ENCODE assay signal across 8 cellular contexts in genomic region chrX:42934020-42934701, GRCh38.
DNase-seq lines count a peak whose midpoint lies in the region; ATAC-seq lines count a peak whose summit lies in the region.

No MANE protein-coding gene starts in this region.

- H3K27ac ChIP-seq in CD8-positive, alpha-beta memory T cell (ENCODE audit: low read depth, low read length), result no peak overlapping the region

- H3K36me3 ChIP-seq in CD8-positive, alpha-beta memory T cell (ENCODE audit: insufficient read depth, low read length), result no peaks in the 10 kb centered on the region

- peak in 2 of 5 donors; percentile 45 to 61 for DNase-seq in CD8-positive, alpha-beta memory T cell
- DNase-seq in activated T-helper 1 cell treated with anti-CD3 and anti-CD28 coated beads, Interleukin-12 subunit alpha, Interleukin-12 subunit beta, Interleukin-2, Interleukin-4 antibody, amounts not matched to agents 30 ng/mL and 10 ng/mL and 1 ng/mL, durations not matched to agents 14 hours and 24 hours and 36 hours (ENCODE audit: low spot score), result peak; percentile 22
- DNase-seq in effector CD8-positive, alpha-beta T cell (lab: John Stamatoyannopoulos, UW), result no peak
- DNase-seq in AG08395 (ENCODE audit: low spot score) (no peak), mucosa of gallbladder (ENCODE audit: low spot score) (no peak)
- no peak for DNase-seq in activated CD4-positive, alpha-beta T cell treated with anti-CD3 and anti-CD28 coated beads, Interleukin-2, amount 50 U/mL, for 4 hours

- POLR2A ChIA-PET in CD8-positive, alpha-beta memory T cell (lab: Charles Lee), result no interaction called here

- ATAC-seq in GM19452 (IDR thresholded peaks at IDR 0.05; ENCODE audit: unreplicated experiment) (peak; percentile 99), HG03378 (IDR thresholded peaks at IDR 0.05; ENCODE audit: unreplicated experiment) (peak; percentile 92)

- peaks cover 24% of the 10 kb centered on the region for H3K4me1 ChIP-seq in CD8-positive, alpha-beta memory T cell (ENCODE audit: insufficient read depth, low read length)

- H3K4me3 Mint-ChIP-seq in CD8-positive, alpha-beta memory T cell, result peak overlapping the region in 6 of 7 donors; percentile 60 to 81 (median 66)
- peak overlapping the region; percentile 11 for H3K4me3 Mint-ChIP-seq in activated T-helper 1 cell treated with anti-CD3 and anti-CD28 coated beads, Interleukin-12 subunit alpha, Interleukin-12 subunit beta, Interleukin-2, Interleukin-4 antibody, amounts not matched to agents 30 ng/mL and 10 ng/mL and 1 ng/mL, durations not matched to agents 14 hours and 24 hours and 36 hours

- peak overlapping the region; percentile 59 to 96 (median 71) for H3K27ac Mint-ChIP-seq in CD8-positive, alpha-beta memory T cell
- H3K27ac Mint-ChIP-seq in activated T-helper 1 cell treated with anti-CD3 and anti-CD28 coated beads, Interleukin-12 subunit alpha, Interleukin-12 subunit beta, Interleukin-2, Interleukin-4 antibody, amounts not matched to agents 30 ng/mL and 10 ng/mL and 1 ng/mL, durations not matched to agents 14 hours and 24 hours and 36 hours, result peak overlapping the region; percentile 77

- H3K4me1 Mint-ChIP-seq in CD8-positive, alpha-beta memory T cell, result peaks cover 38 to 44% (median 42%) of the 10 kb centered on the region in 3 donors
- H3K4me1 Mint-ChIP-seq in activated T-helper 1 cell treated with anti-CD3 and anti-CD28 coated beads, Interleukin-12 subunit alpha, Interleukin-12 subunit beta, Interleukin-2, Interleukin-4 antibody, amounts not matched to agents 30 ng/mL and 10 ng/mL and 1 ng/mL, durations not matched to agents 14 hours and 24 hours and 36 hours (ENCODE audit: low read depth), result peaks cover 18% of the 10 kb centered on the region

- H3K4me3 ChIP-seq in CD8-positive, alpha-beta memory T cell (ENCODE audit: low read length), result no peak overlapping the region

- intact Hi-C loops in activated T-helper 1 cell treated with anti-CD3 and anti-CD28 coated beads, Interleukin-12 subunit alpha, Interleukin-12 subunit beta, Interleukin-2, Interleukin-4 antibody, amounts not matched to agents 30 ng/mL and 10 ng/mL and 1 ng/mL, durations not matched to agents 14 hours and 24 hours and 36 hours (cut with micrococcal nuclease), result no loop called here

- H3K27me3 ChIP-seq in CD8-positive, alpha-beta memory T cell (ENCODE audit: insufficient read depth, low read length, poor library complexity, severe bottlenecking), result no peaks in the 10 kb centered on the region

- no peaks in the 10 kb centered on the region for H3K9me3 ChIP-seq in CD8-positive, alpha-beta memory T cell (ENCODE audit: low read length)

- peaks cover 0 to 8% (median 6%) of the 10 kb centered on the region in 5 donors for H3K9me3 Mint-ChIP-seq in CD8-positive, alpha-beta memory T cell
- no peaks in the 10 kb centered on the region for H3K9me3 Mint-ChIP-seq in activated T-helper 1 cell treated with anti-CD3 and anti-CD28 coated beads, Interleukin-12 subunit alpha, Interleukin-12 subunit beta, Interleukin-2, Interleukin-4 antibody, amounts not matched to agents 30 ng/mL and 10 ng/mL and 1 ng/mL, durations not matched to agents 14 hours and 24 hours and 36 hours

- H3K27me3 Mint-ChIP-seq in CD8-positive, alpha-beta memory T cell, result no peaks in the 10 kb centered on the region
- H3K27me3 Mint-ChIP-seq in activated T-helper 1 cell treated with anti-CD3 and anti-CD28 coated beads, Interleukin-12 subunit alpha, Interleukin-12 subunit beta, Interleukin-2, Interleukin-4 antibody, amounts not matched to agents 30 ng/mL and 10 ng/mL and 1 ng/mL, durations not matched to agents 14 hours and 24 hours and 36 hours (ENCODE audit: insufficient read depth), result no peaks in the 10 kb centered on the region

- peaks cover 4 to 16% (median 8%) of the 10 kb centered on the region in 3 donors for H3K36me3 Mint-ChIP-seq in CD8-positive, alpha-beta memory T cell
- peaks cover 7% of the 10 kb centered on the region for H3K36me3 Mint-ChIP-seq in activated T-helper 1 cell treated with anti-CD3 and anti-CD28 coated beads, Interleukin-12 subunit alpha, Interleukin-12 subunit beta, Interleukin-2, Interleukin-4 antibody, amounts not matched to agents 30 ng/mL and 10 ng/mL and 1 ng/mL, durations not matched to agents 14 hours and 24 hours and 36 hours (ENCODE audit: low read depth)

- CTCF ChIA-PET in CD8-positive, alpha-beta memory T cell (lab: Charles Lee), result no interaction called here
